8 cellular contexts compared by ENCODE assay signal in genomic region chr11:12674936-12675696, GRCh38. TPM values are rescaled to one million over a fixed set of nuclear protein-coding genes. Genes with fewer than 3 reads are reported as not detected.
DNase-seq lines count a peak whose midpoint lies in the region; ATAC-seq and TF ChIP-seq lines count a peak whose summit lies in the region.

No MANE protein-coding gene starts in this region.

- H3K9me3 Mint-ChIP-seq in MCF 10A (ENCODE audit: unreplicated experiment) (no peaks in the 10 kb centered on the region), immature natural killer cell (peaks cover 0 to 8% (median 1%) of the 10 kb centered on the region in 6 donors)

- BruUV-seq in MCF 10A (replicated peaks; lab: Mats Ljungman, UMichigan): no TSS peak

- POLR2A ChIA-PET in MCF 10A (lab: Yijun Ruan, JAX): interaction anchor here (1.4 kb wide), 1 partner anchor 153 kb away, joined by 4 read pairs; no protein-coding TSS in a partner anchor

- peaks cover 22% of the 10 kb centered on the region for H3K4me1 Mint-ChIP-seq in MCF 10A (ENCODE audit: insufficient read depth, unreplicated experiment)
- H3K4me1 Mint-ChIP-seq in immature natural killer cell: peaks cover 13 to 19% of the 10 kb centered on the region in 2 donors

- H3K36me3 Mint-ChIP-seq in MCF 10A (ENCODE audit: insufficient read depth, unreplicated experiment): peaks cover 21% of the 10 kb centered on the region
- no peaks in the 10 kb centered on the region for H3K36me3 Mint-ChIP-seq in immature natural killer cell

- CTCF ChIA-PET in MCF 10A (lab: Yijun Ruan, JAX): no interaction called here

- H3K27me3 Mint-ChIP-seq in MCF 10A (ENCODE audit: insufficient read depth, unreplicated experiment) (no peaks in the 10 kb centered on the region), immature natural killer cell (ENCODE audit: low read depth in 3 of 3) (peaks cover 23 to 53% (median 23%) of the 10 kb centered on the region in 3 donors)

- peak overlapping the region; percentile 61 to 98 (median 87) for H3K27ac ChIP-seq in skin epidermis

- H3K27ac Mint-ChIP-seq in MCF 10A (ENCODE audit: low read depth, unreplicated experiment) (peak overlapping the region; percentile 92), immature natural killer cell (no peak overlapping the region)

- no peak for ATAC-seq in HG03565 (IDR thresholded peaks at IDR 0.05; ENCODE audit: unreplicated experiment)

- peak overlapping the region; percentile 50 to 89 (median 75) for H3K4me3 ChIP-seq in skin epidermis

- H3K4me3 Mint-ChIP-seq in MCF 10A (ENCODE audit: unreplicated experiment) (peak overlapping the region; percentile 90), immature natural killer cell (peak overlapping the region; percentile 67 to 77 (median 70))

- intact Hi-C loops in MCF 10A (cut with micrococcal nuclease): loop anchor here (1.0 to 5.0 kb wide), 5 partner anchors 47 to 344 kb away; no protein-coding TSS in a partner anchor

- TF ChIP-seq CTCF in MCF 10A (IDR thresholded peaks at IDR 0.05; ENCODE audit: unreplicated experiment): no peak

- DNase-seq in NCI-H2171 treated with DMSO at 0.1 percent for 48 hours (lab: John Stamatoyannopoulos, UW): peak; percentile 17
- DNase-seq in NCI-H2171 (lab: John Stamatoyannopoulos, UW): no peak
- peak; percentile 20 for DNase-seq in NCI-H2196 treated with DMSO at 0.1 percent for 48 hours (lab: John Stamatoyannopoulos, UW; ENCODE audit: unreplicated experiment)
- peak; percentile 49 for DNase-seq in MCF 10A (ENCODE audit: unreplicated experiment)
- no peak for DNase-seq in immature natural killer cell
- DNase-seq in stimulated activated CD4-positive, alpha-beta T cell treated with anti-CD3 and anti-CD28 coated beads, Interleukin-2, amount 100 ng/mL, for 24 hours: no peak

RNA-seq across cellular contexts. Expression of gene TEAD1, which starts 0.9 kb away (rescaled TPM):
- 91.0 and 123 TPM in 2 replicates for total RNA-seq in MCF 10A (2022)
- not detected for polyA plus RNA-seq in immature natural killer cell

Comparison
In these comparisons a context has a peak if more than half of its experiments do, and no peak if none do; other contexts are left out.
1. DNase-seq: peak in NCI-H2171 treated with DMSO at 0.1 percent for 48 hours (single experiment), NCI-H2196 treated with DMSO at 0.1 percent for 48 hours (single experiment) and MCF 10A (single experiment); none in NCI-H2171 (single experiment), immature natural killer cell (0 of 3) and stimulated activated CD4-positive, alpha-beta T cell treated with anti-CD3 and anti-CD28 coated beads, Interleukin-2, amount 100 ng/mL, for 24 hours (0 of 2).